10 cellular contexts compared by ENCODE assay signal in the genomic region with DNA sequence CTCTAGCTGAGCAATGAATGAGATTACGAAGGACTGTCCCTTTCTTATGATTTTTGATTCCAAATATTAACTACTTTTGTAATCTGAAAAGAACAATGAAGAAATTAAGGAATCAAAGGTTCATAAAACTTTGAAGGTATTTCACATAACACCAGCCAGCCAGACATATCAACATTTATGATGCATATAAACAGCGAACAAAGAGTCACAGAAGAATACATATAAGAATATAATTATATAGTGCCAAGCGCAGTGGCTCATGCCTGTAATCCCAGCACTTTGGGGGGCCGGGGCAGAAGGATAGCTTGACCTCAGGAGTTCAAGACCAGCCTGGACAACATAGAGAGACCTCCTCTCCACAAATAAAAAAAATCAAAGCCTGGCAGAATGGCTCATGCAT. TPM values are rescaled to one million over a fixed set of nuclear protein-coding genes. Genes with fewer than 3 reads are reported as not detected.
"Had no signal": no experiment of that assay in that cellular context is flagged by ENCODE, and none has a peak within 500 bp of the region (broad histone marks: within the 10 kb centered on the region; RNA-seq: fewer than 3 reads in every experiment).

No MANE protein-coding gene starts in this region.

- H3K27ac ChIP-seq: GM23248, HL-60 had no signal

- H3K4me3 Mint-ChIP-seq: HFFc6, IgD-negative memory B cell had no signal

- H3K27ac Mint-ChIP-seq: HFFc6, IgD-negative memory B cell had no signal

- H3K4me3 ChIP-seq: GM23248, HAP-1 had no signal

- DNase-seq: GM23248, GOT3, H7, HFFc6 had no signal

- ATAC-seq: HCT116, HepG2 had no signal

- H3K27me3 Mint-ChIP-seq: IgD-negative memory B cell had no signal

RNA-seq across cellular contexts. Expression of gene KATNAL2, which starts 34.2 kb away (rescaled TPM):
- total RNA-seq: HepG2, HT1080 had no signal
